ENCODE assay signal across 8 cellular contexts in genomic region chr15:45186771-45187577, GRCh38. TPM values are rescaled to one million over a fixed set of nuclear protein-coding genes. Genes with fewer than 3 reads are reported as not detected.
DNase-seq lines count a peak whose midpoint lies in the region; TF ChIP-seq lines count a peak whose summit lies in the region.

No MANE protein-coding gene starts in this region.

- no peak overlapping the region for H3K9ac ChIP-seq in fibroblast of lung (ENCODE audit: insufficient read depth, low read length)
- H3K9ac ChIP-seq in trophoblast cell (ENCODE audit: low read length) = no peak overlapping the region

- peak overlapping the region; percentile 23 for H3K14ac ChIP-seq in trophoblast cell (ENCODE audit: low read length)

- no peaks in the 10 kb centered on the region for H3K9me2 ChIP-seq in DOHH2 (replicated peaks; ENCODE audit: control insufficient read depth, low read length)

- no peak overlapping the region for H4K12ac ChIP-seq in trophoblast cell (ENCODE audit: low read depth, low read length)

- in situ Hi-C loops in KBM-7 (cut with MboI; ENCODE audit: low pct_unique_long_range_greater_than_20kb, low sequenced_read_pairs) = no loop called here

- H2AFZ ChIP-seq in fibroblast of lung (ENCODE audit: low read length) (no peak overlapping the region), trophoblast cell (ENCODE audit: insufficient read depth, low read length, poor library complexity) (peak overlapping the region; percentile 3)

- no peak overlapping the region for H4K8ac ChIP-seq in trophoblast cell (ENCODE audit: low read depth, low read length)

- H3K79me2 ChIP-seq in DOHH2 (ENCODE audit: control insufficient read depth, low read length) (no peaks in the 10 kb centered on the region), fibroblast of lung (ENCODE audit: control insufficient read depth, insufficient read depth, low read length) (no peaks in the 10 kb centered on the region), trophoblast cell (ENCODE audit: control insufficient read depth, insufficient read depth, low read length, poor library complexity) (no peaks in the 10 kb centered on the region)

- H2AK5ac ChIP-seq in trophoblast cell (ENCODE audit: low read length) = no peak overlapping the region

- no peaks in the 10 kb centered on the region for H3K9me3 ChIP-seq in DOHH2 (ENCODE audit: control insufficient read depth, insufficient read depth, low read length)
- no peaks in the 10 kb centered on the region for H3K9me3 ChIP-seq in fibroblast of lung (ENCODE audit: control insufficient read depth, insufficient read depth, low read depth, low read length)
- no peaks in the 10 kb centered on the region for H3K9me3 ChIP-seq in trophoblast cell (ENCODE audit: insufficient read depth, low read depth, low read length)

- H3K4me1 ChIP-seq in DOHH2 (ENCODE audit: control insufficient read depth, low read length) (peaks cover 13% of the 10 kb centered on the region), fibroblast of lung (ENCODE audit: control insufficient read depth, extremely low read depth, insufficient read depth, low read length) (no peaks in the 10 kb centered on the region), trophoblast cell (ENCODE audit: control insufficient read depth in 1 of 2, insufficient read depth in 2 of 2, low read length in 2 of 2) (peaks cover 26 to 29% of the 10 kb centered on the region in 2 experiments)

- no peak overlapping the region for H2BK5ac ChIP-seq in trophoblast cell (ENCODE audit: low read depth, low read length, poor library complexity)

- H3K4me3 ChIP-seq in DOHH2 (ENCODE audit: low read length) (peak overlapping the region; percentile 62), fibroblast of lung (replicated peaks in 1 of 4; ENCODE audit: control extremely low read depth in 1 of 4, insufficient read depth in 1 of 4, low read depth in 3 of 4, low read length in 4 of 4) (peak overlapping the region in 2 of 4 experiments; percentile 39 to 72), trophoblast cell (ENCODE audit: low read depth, low read length) (peak overlapping the region; percentile 72)

- H3K27me3 ChIP-seq in DOHH2 (ENCODE audit: control insufficient read depth, low read length) (peaks cover 22% of the 10 kb centered on the region), fibroblast of lung (ENCODE audit: control insufficient read depth, insufficient read depth, low read length) (peaks cover 18% of the 10 kb centered on the region), trophoblast cell (ENCODE audit: insufficient read depth, low read length) (no peaks in the 10 kb centered on the region)

- H3K27ac ChIP-seq in DOHH2 (ENCODE audit: low read depth, low read length) (no peak overlapping the region), RWPE1 (peak overlapping the region; percentile 29; the same call in 1 of the 2 replicates), fibroblast of lung (ENCODE audit: insufficient read depth, low read length) (no peak overlapping the region), trophoblast cell (ENCODE audit: low read depth, low read length) (no peak overlapping the region)

- CTCF ChIA-PET in RWPE1 (lab: Yijun Ruan, JAX) = interaction anchor here (1.3 kb wide), 1 partner anchor 24 kb away, joined by 4 read pairs; no protein-coding TSS in a partner anchor

- no peak overlapping the region for H3K23ac ChIP-seq in trophoblast cell (ENCODE audit: low read length)

- peaks cover 4% of the 10 kb centered on the region for H3K79me1 ChIP-seq in trophoblast cell (ENCODE audit: low read length)

- H3K4ac ChIP-seq in trophoblast cell (ENCODE audit: low read depth, low read length) = no peak overlapping the region

- H3F3A ChIP-seq in DOHH2 (ENCODE audit: control insufficient read depth, insufficient read depth) = no peaks in the 10 kb centered on the region

- TF ChIP-seq CTCF in DOHH2 (IDR thresholded peaks at IDR 0.05; ENCODE audit: low read depth, low read length, poor library complexity, severe bottlenecking) (no peak), RWPE1 (conservative IDR thresholded peaks at IDR 0.05; ENCODE audit: low read depth) (no peak), fibroblast of lung (conservative IDR thresholded peaks at IDR 0.05 in 1 of 2, IDR thresholded peaks at IDR 0.05 in 1 of 2; ENCODE audit: low read depth in 1 of 2, low read length in 2 of 2) (no peak)

- DNase-seq in RWPE1 (ENCODE audit: low spot score) (no peak), fibroblast of lung (ENCODE audit: low read depth in 2 of 2) (no peak), trophoblast cell (peak in 1 of 2 donors; percentile 26), GM19240 (ENCODE audit: insufficient read length, low spot score) (no peak), KBM-7 (no peak), dermis blood vessel endothelial cell (no peak), EL (no peak)

- H3K18ac ChIP-seq in trophoblast cell (ENCODE audit: low read length) = no peak overlapping the region

- H3K36me3 ChIP-seq in DOHH2 (ENCODE audit: control insufficient read depth, low read length) (no peaks in the 10 kb centered on the region), fibroblast of lung (ENCODE audit: control insufficient read depth, insufficient read depth, low read length) (no peaks in the 10 kb centered on the region), trophoblast cell (ENCODE audit: control insufficient read depth in 1 of 2, insufficient read depth in 2 of 2, low read length in 2 of 2) (peaks cover 0 to under 1% of the 10 kb centered on the region in 2 experiments)

- no peak overlapping the region for H2BK120ac ChIP-seq in trophoblast cell (ENCODE audit: insufficient read depth, low read length, poor library complexity)

- POLR2A ChIA-PET in RWPE1 (lab: Yijun Ruan, JAX; ENCODE audit: low non-redundant PET) = no interaction called here

- no CpG with 5 or more reads among the region's 42 CpGs for WGBS in trophoblast cell (ENCODE audit: extremely low coverage, insufficient coverage, insufficient read length)

- peak overlapping the region; percentile 70 for H3K4me2 ChIP-seq in DOHH2 (ENCODE audit: low read length)
- peak overlapping the region; percentile 29 for H3K4me2 ChIP-seq in fibroblast of lung (ENCODE audit: extremely low read depth, insufficient read depth, low read length)
- peak overlapping the region; percentile 56 for H3K4me2 ChIP-seq in trophoblast cell (ENCODE audit: low read length)

- H4K91ac ChIP-seq in trophoblast cell (ENCODE audit: low read depth, low read length) = no peak overlapping the region

- peak overlapping the region; percentile 25 for H2BK12ac ChIP-seq in trophoblast cell (ENCODE audit: low read length)

- no peaks in the 10 kb centered on the region for H4K20me1 ChIP-seq in DOHH2 (ENCODE audit: control insufficient read depth, insufficient read depth, low read depth, low read length)
- no peaks in the 10 kb centered on the region for H4K20me1 ChIP-seq in fibroblast of lung (ENCODE audit: control insufficient read depth, extremely low read depth, insufficient read depth, low read length)

RNA-seq across cellular contexts. Expression of gene SHF, which starts 0.8 kb away (rescaled TPM):
- total RNA-seq in fibroblast of lung (3.3 and 3.6 TPM in 2 replicates), dermis blood vessel endothelial cell (1.8 and 3.7 TPM in 2 replicates)
- 0.82 and 0.85 TPM in 2 replicates for polyA plus RNA-seq in fibroblast of lung
- polyA plus RNA-seq in fibroblast of lung (2012) = 1.3 and 1.5 TPM in 2 replicates
- polyA minus RNA-seq in fibroblast of lung (ENCODE audit: low replicate concordance) = 7.0 TPM in 1 of 2 replicates, not detected in the other
- 7.0 and 7.8 TPM in 2 replicates for polyA plus RNA-seq in trophoblast cell (2013)

RNA-seq across cellular contexts. Expression of gene DUOX1, which starts 57.2 kb away (rescaled TPM):
- total RNA-seq in fibroblast of lung = not detected in 2 replicates
- not detected in 2 replicates for polyA plus RNA-seq in fibroblast of lung
- 0.05 TPM in 2 replicates for polyA plus RNA-seq in fibroblast of lung (2012)
- polyA minus RNA-seq in fibroblast of lung (ENCODE audit: low replicate concordance) = not detected in 2 replicates
- polyA plus RNA-seq in trophoblast cell (2013) = 1.1 and 1.4 TPM in 2 replicates
- total RNA-seq in dermis blood vessel endothelial cell = not detected in 2 replicates

RNA-seq across cellular contexts. Expression of gene DUOXA1, which starts 57.3 kb away (rescaled TPM):
- total RNA-seq in fibroblast of lung (not detected in 2 replicates), dermis blood vessel endothelial cell (not detected in 2 replicates)
- not detected in 2 replicates for polyA plus RNA-seq in fibroblast of lung
- polyA plus RNA-seq in fibroblast of lung (2012) = not detected in 2 replicates
- polyA minus RNA-seq in fibroblast of lung (ENCODE audit: low replicate concordance) = not detected in 2 replicates
- 2.8 and 3.4 TPM in 2 replicates for polyA plus RNA-seq in trophoblast cell (2013)
